ENCODE assay signal across 29 cellular contexts in genomic region chr2:111924617-111925107, GRCh38.
"Had no signal": no experiment of that assay in that cellular context is flagged by ENCODE, and none has a peak within 500 bp of the region (broad histone marks: within the 10 kb centered on the region; RNA-seq: fewer than 3 reads in every experiment).

No MANE protein-coding gene starts in this region.

- H3K4me3 ChIP-seq: esophagus squamous epithelium, heart right ventricle, left lung, lower lobe of right lung, ovary, right lobe of liver, stomach, thyroid gland, upper lobe of right lung had no signal

- H3K27me3 Mint-ChIP-seq: progenitor cell of endocrine pancreas had no signal

- H3K36me3 ChIP-seq: ovary, right lobe of liver had no signal

- H3K27me3 ChIP-seq: heart right ventricle, left lung, ovary, right lobe of liver, stomach, thyroid gland, upper lobe of right lung had no signal

- H3K4me3 Mint-ChIP-seq: activated CD4-positive, alpha-beta memory T cell treated with anti-CD3 and anti-CD28 coated beads for 36 hours; activated naive CD4-positive, alpha-beta T cell treated with anti-CD3 and anti-CD28 coated beads, Interleukin-2, amount 10 ng/mL, durations not matched to agents 7 days and 5 days; activated T-helper 1 cell treated with anti-CD3 and anti-CD28 coated beads, Interleukin-12 subunit alpha, Interleukin-12 subunit beta, Interleukin-2, Interleukin-4 antibody, amounts not matched to agents 30 ng/mL and 10 ng/mL and 1 ng/mL, durations not matched to agents 14 hours and 24 hours and 36 hours; central memory CD8-positive, alpha-beta T cell; T-helper 2 cell treated with Interferon-gamma antibody and Interleukin-4, amounts not matched to agents 5 μg/mL and 100 μg/mL, for 36 hours had no signal

- H3K27ac Mint-ChIP-seq: activated CD4-positive, alpha-beta memory T cell treated with anti-CD3 and anti-CD28 coated beads for 36 hours; activated naive CD4-positive, alpha-beta T cell treated with anti-CD3 and anti-CD28 coated beads, Interleukin-2, amount 10 ng/mL, durations not matched to agents 7 days and 5 days; activated T-helper 1 cell treated with anti-CD3 and anti-CD28 coated beads, Interleukin-12 subunit alpha, Interleukin-12 subunit beta, Interleukin-2, Interleukin-4 antibody, amounts not matched to agents 30 ng/mL and 10 ng/mL and 1 ng/mL, durations not matched to agents 14 hours and 24 hours and 36 hours; progenitor cell of endocrine pancreas; T-helper 2 cell treated with Interferon-gamma antibody and Interleukin-4, amounts not matched to agents 5 μg/mL and 100 μg/mL, for 36 hours had no signal

- H3K9me3 ChIP-seq: esophagus squamous epithelium, heart right ventricle, left lung, lower lobe of right lung, ovary, right lobe of liver, stomach, thyroid gland, upper lobe of right lung had no signal

- H3K4me1 Mint-ChIP-seq: activated naive CD4-positive, alpha-beta T cell treated with anti-CD3 and anti-CD28 coated beads, Interleukin-2, amount 10 ng/mL, durations not matched to agents 7 days and 5 days; central memory CD8-positive, alpha-beta T cell had no signal

- ATAC-seq: heart right ventricle, left lung, lower lobe of right lung, right lobe of liver, upper lobe of right lung had no signal

- DNase-seq: activated CD4-positive, alpha-beta memory T cell treated with anti-CD3 and anti-CD28 coated beads for 36 hours; activated CD4-positive, alpha-beta T cell treated with anti-CD3 and anti-CD28 coated beads for 48 hours; activated CD8-positive, alpha-beta memory T cell treated with anti-CD3 and anti-CD28 coated beads, Interleukin-2, amount 50 U/mL, for 4 hours; activated gamma-delta T cell; activated naive CD4-positive, alpha-beta T cell treated with anti-CD3 and anti-CD28 coated beads, Interleukin-2, amount 10 ng/mL, durations not matched to agents 7 days and 5 days; activated T-cell treated with anti-CD3 and anti-CD28 coated beads, Interleukin-2, amount 50 U/mL, for 1 hour; amygdala; effector CD8-positive, alpha-beta T cell; esophagus squamous epithelium; foreskin melanocyte; heart right ventricle; left lung; lower lobe of right lung; mesendoderm; ovary; right lobe of liver; stimulated activated CD4-positive, alpha-beta T cell treated with anti-CD3 and anti-CD28 coated beads, Interleukin-12 subunit alpha, Interleukin-12 subunit beta, amount 100 ng/mL, for 4 hours; stimulated activated CD4-positive, alpha-beta T cell treated with anti-CD3 and anti-CD28 coated beads, Interleukin-4, amount 100 ng/mL, for 1 hour; stomach; T-helper 1 cell; thyroid gland; upper lobe of right lung had no signal

- H3K27ac ChIP-seq: epithelial cell of prostate, esophagus squamous epithelium, heart right ventricle, left lung, lower lobe of right lung, ovary, right lobe of liver, stomach, thyroid gland, upper lobe of right lung had no signal

- H3K9me3 Mint-ChIP-seq: activated CD4-positive, alpha-beta memory T cell treated with anti-CD3 and anti-CD28 coated beads for 36 hours; activated naive CD4-positive, alpha-beta T cell treated with anti-CD3 and anti-CD28 coated beads, Interleukin-2, amount 10 ng/mL, durations not matched to agents 7 days and 5 days; activated T-helper 1 cell treated with anti-CD3 and anti-CD28 coated beads, Interleukin-12 subunit alpha, Interleukin-12 subunit beta, Interleukin-2, Interleukin-4 antibody, amounts not matched to agents 30 ng/mL and 10 ng/mL and 1 ng/mL, durations not matched to agents 14 hours and 24 hours and 36 hours; central memory CD8-positive, alpha-beta T cell; T-helper 2 cell treated with Interferon-gamma antibody and Interleukin-4, amounts not matched to agents 5 μg/mL and 100 μg/mL, for 36 hours had no signal

- H3K36me3 Mint-ChIP-seq: activated CD4-positive, alpha-beta memory T cell treated with anti-CD3 and anti-CD28 coated beads for 36 hours; activated naive CD4-positive, alpha-beta T cell treated with anti-CD3 and anti-CD28 coated beads, Interleukin-2, amount 10 ng/mL, durations not matched to agents 7 days and 5 days had no signal

- FAIRE-seq: colon, endometrium had no signal
